In genomic region chr3:59404064-59404463, GRCh38 we compare ENCODE assay signal across 6 cellular contexts.
"Had no signal": no experiment of that assay in that cellular context is flagged by ENCODE, and none has a peak within 500 bp of the region (broad histone marks: within the 10 kb centered on the region; RNA-seq: fewer than 3 reads in every experiment).

No MANE protein-coding gene starts in this region.

- H3K36me3 Mint-ChIP-seq: IgD-negative memory B cell had no signal

- H3K4me3 Mint-ChIP-seq: IgD-negative memory B cell had no signal

- H3K9me3 Mint-ChIP-seq: IgD-negative memory B cell had no signal

- H3K27ac ChIP-seq: HL-60 had no signal

- H3K4me3 ChIP-seq: K562 had no signal

- DNase-seq: IMR-90, KBM-7 had no signal

- H3K27ac Mint-ChIP-seq: IgD-negative memory B cell had no signal

- ATAC-seq: HepG2, K562 had no signal

- H3K27me3 Mint-ChIP-seq: IgD-negative memory B cell had no signal
